In the genomic region with DNA sequence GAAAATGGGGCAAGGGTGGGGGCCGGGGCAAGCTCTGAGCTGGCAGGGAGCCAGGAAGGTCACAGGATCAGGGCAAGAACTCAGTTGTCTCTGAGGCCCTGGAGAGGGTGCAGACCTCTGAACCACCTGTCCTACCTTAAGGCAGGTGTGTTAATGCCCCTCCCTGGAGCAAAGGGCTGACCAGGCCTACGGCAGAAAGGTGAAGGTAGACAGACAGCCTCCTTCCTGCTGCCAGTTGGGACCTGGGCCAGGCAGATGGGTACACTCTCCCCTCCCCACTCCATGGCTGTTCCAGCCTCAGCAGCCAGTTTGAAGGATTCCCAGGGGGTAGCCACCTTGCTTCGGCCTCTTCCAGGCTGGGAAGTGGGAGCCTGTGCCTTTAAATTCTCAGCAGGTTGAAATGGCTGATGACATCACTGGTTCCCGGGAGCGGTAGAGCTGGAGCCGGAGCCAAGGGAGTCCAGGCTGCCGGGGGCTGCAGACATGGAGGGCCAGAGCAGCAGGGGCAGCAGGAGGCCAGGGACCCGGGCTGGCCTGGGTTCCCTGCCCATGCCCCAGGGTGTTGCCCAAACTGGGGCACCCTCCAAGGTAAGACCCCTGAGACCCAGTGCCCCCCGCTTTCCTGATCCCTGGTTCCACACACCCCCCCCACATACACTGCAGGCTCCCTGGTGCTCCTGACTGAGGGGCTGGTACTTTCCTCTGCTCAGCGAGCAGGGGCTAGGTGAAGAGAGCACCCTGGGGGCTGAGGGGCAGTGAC, we compare ENCODE assay signal across 8 cellular contexts. TPM values are rescaled to one million over a fixed set of nuclear protein-coding genes. Genes with fewer than 3 reads are reported as not detected.
DNase-seq lines count a peak whose midpoint lies in the region; ATAC-seq and TF ChIP-seq lines count a peak whose summit lies in the region.

A gene with protein sequence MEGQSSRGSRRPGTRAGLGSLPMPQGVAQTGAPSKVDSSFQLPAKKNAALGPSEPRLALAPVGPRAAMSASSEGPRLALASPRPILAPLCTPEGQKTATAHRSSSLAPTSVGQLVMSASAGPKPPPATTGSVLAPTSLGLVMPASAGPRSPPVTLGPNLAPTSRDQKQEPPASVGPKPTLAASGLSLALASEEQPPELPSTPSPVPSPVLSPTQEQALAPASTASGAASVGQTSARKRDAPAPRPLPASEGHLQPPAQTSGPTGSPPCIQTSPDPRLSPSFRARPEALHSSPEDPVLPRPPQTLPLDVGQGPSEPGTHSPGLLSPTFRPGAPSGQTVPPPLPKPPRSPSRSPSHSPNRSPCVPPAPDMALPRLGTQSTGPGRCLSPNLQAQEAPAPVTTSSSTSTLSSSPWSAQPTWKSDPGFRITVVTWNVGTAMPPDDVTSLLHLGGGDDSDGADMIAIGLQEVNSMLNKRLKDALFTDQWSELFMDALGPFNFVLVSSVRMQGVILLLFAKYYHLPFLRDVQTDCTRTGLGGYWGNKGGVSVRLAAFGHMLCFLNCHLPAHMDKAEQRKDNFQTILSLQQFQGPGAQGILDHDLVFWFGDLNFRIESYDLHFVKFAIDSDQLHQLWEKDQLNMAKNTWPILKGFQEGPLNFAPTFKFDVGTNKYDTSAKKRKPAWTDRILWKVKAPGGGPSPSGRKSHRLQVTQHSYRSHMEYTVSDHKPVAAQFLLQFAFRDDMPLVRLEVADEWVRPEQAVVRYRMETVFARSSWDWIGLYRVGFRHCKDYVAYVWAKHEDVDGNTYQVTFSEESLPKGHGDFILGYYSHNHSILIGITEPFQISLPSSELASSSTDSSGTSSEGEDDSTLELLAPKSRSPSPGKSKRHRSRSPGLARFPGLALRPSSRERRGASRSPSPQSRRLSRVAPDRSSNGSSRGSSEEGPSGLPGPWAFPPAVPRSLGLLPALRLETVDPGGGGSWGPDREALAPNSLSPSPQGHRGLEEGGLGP (plus strand): TSS at position 435 of the 760 bp plus-strand sequence. CDS start 49 bp downstream, at position 484.

- ATAC-seq in GM18519 (IDR thresholded peaks at IDR 0.05; ENCODE audit: low FRiP score, unreplicated experiment) (no peak), HG02973 (IDR thresholded peaks at IDR 0.05; ENCODE audit: unreplicated experiment) (no peak)

- no peak for TF ChIP-seq CTCF in GM20000 (IDR thresholded peaks at IDR 0.05; ENCODE audit: extremely low read depth, missing control alignments)

- peak; percentile 24 for DNase-seq in HCEC 1CT
- peak; percentile 22 for DNase-seq in OCI-M1 (lab: John Stamatoyannopoulos, UW)
- peak; percentile 42 for DNase-seq in epidermal melanocyte (ENCODE audit: insufficient read length, low spot score)
- DNase-seq in mucosa of gallbladder (ENCODE audit: low spot score) = peak; percentile 42
- DNase-seq in GM20000 (ENCODE audit: low spot score) = no peak
- no peak for DNase-seq in ureter (ENCODE audit: low spot score)

RNA-seq across cellular contexts. Expression of the gene that starts here (rescaled TPM):
- 8.7 TPM for total RNA-seq in mucosa of gallbladder
- 4.8 TPM for total RNA-seq in ureter

Comparison
In these comparisons a context has a peak if more than half of its experiments do, and no peak if none do; other contexts are left out.
1. DNase-seq: peak in HCEC 1CT (single experiment), OCI-M1 (single experiment), epidermal melanocyte (single experiment) and mucosa of gallbladder (single experiment); none in GM20000 (single experiment) and ureter (single experiment).